In genomic region chr11:35270342-35270741, GRCh38 we compare ENCODE assay signal across 22 cellular contexts.
"Had no signal": no experiment of that assay in that cellular context is flagged by ENCODE, and none has a peak within 500 bp of the region (broad histone marks: within the 10 kb centered on the region; RNA-seq: fewer than 3 reads in every experiment).

No MANE protein-coding gene starts in this region.

- H3K4me3 Mint-ChIP-seq: IgD-negative memory B cell had no signal

- H3K27me3 Mint-ChIP-seq: IgD-negative memory B cell had no signal

- ATAC-seq: HepG2, K562, Panc1, PC-3, SK-N-SH treated with all-trans-retinoic acid at 6 μM for 48 hours had no signal

- FAIRE-seq: HepG2, K562 had no signal

- DNase-seq: Kasumi-1, MM.1S, NCI-H1092 treated with DMSO at 0.1 percent for 48 hours, NCI-H1417 treated with DMSO at 0.1 percent for 48 hours, NCI-H146, NCI-H1694 treated with DMSO at 0.1 percent for 48 hours, NCI-H1930, NCI-H2081, NCI-H2107, NCI-H2227 treated with DMSO at 0.1 percent for 48 hours, NCI-H524, NCI-H526 treated with DMSO at 0.1 percent for 48 hours, NCI-H748 treated with DMSO at 0.1 percent for 48 hours, PC-3, SHP77 had no signal

- H3K27ac Mint-ChIP-seq: IgD-negative memory B cell had no signal

- H3K27ac ChIP-seq: KMS-11, RWPE1 had no signal

- H3K36me3 Mint-ChIP-seq: IgD-negative memory B cell had no signal

- H3K4me2 ChIP-seq: KMS-11 had no signal

- H3K4me3 ChIP-seq: K562 had no signal
